ENCODE assay signal across 5 cellular contexts in the genomic region with DNA sequence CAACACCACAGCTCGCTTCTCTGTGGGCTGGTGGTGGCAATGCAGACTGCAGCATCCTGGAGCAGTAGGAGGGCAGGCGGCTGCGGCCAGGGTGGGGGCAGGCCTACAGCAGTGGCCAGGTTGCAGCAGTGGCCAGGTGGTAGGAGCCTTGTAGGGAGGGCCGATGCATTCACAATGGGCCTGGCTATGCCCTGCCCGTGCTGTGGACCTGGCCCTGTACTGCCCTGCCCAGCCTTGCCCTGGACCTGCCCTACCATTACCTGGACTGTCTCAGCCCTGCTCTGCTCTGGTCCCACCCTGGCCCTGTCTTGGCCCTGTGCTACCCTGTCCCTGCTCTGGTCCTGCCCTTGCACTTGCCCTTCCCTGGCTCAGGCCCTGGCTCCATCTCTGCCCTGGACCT.
DNase-seq lines count a peak whose midpoint lies in the region; ATAC-seq and TF ChIP-seq lines count a peak whose summit lies in the region.
"Not testable (repeated sequence)": the region's sequence is repeated elsewhere in the genome, so short reads cannot be mapped to it uniquely, and the experiment has no call there.

No MANE protein-coding gene starts in this region.

- H3K36me3 ChIP-seq in esophagus (ENCODE audit: control insufficient read depth in 2 of 2, insufficient read depth in 2 of 2, low read length in 1 of 2); esophagus squamous epithelium; left ventricle myocardium inferior; upper lobe of right lung; aorta (ENCODE audit: control insufficient read depth in 1 of 2, insufficient read depth in 2 of 2, low read length in 1 of 2): not testable (repeated sequence)

- H3K9me3 ChIP-seq in esophagus (ENCODE audit: control insufficient read depth in 2 of 2, insufficient read depth in 1 of 2, low read depth in 1 of 2, low read length in 1 of 2); esophagus squamous epithelium; left ventricle myocardium inferior (replicated peaks); upper lobe of right lung; aorta (ENCODE audit: control insufficient read depth, low read length): not testable (repeated sequence)

- not testable (repeated sequence) for TF ChIP-seq CTCF in esophagus squamous epithelium (IDR thresholded peaks at IDR 0.05); left ventricle myocardium inferior (IDR thresholded peaks at IDR 0.05; ENCODE audit: borderline replicate concordance); upper lobe of right lung (IDR thresholded peaks at IDR 0.05)

- DNase-seq in esophagus squamous epithelium (lab: John Stamatoyannopoulos, UW): not testable (repeated sequence)
- DNase-seq in left ventricle myocardium inferior (peak; percentile 9), upper lobe of right lung (peak; percentile 34), aorta (peak in 1 of 2 donors; percentile 58)

- H3K4me3 ChIP-seq in esophagus (ENCODE audit: low read depth in 1 of 2, low read length in 2 of 2); esophagus squamous epithelium; left ventricle myocardium inferior; upper lobe of right lung; aorta (ENCODE audit: low read length in 2 of 2): not testable (repeated sequence)

- intact Hi-C loops in esophagus squamous epithelium (cut with DNase I); left ventricle myocardium inferior (cut with micrococcal nuclease); upper lobe of right lung (cut with DNase I); aorta (cut with DNase I): not testable (repeated sequence)

- H3K27ac ChIP-seq in esophagus (ENCODE audit: low read depth in 2 of 2, low read length in 1 of 2) (peak overlapping the region; percentile 54 to 93), esophagus squamous epithelium (peak overlapping the region in 3 of 4 donors; percentile 82 to 90 (median 84))
- H3K27ac ChIP-seq in left ventricle myocardium inferior (replicated peaks); upper lobe of right lung; aorta (ENCODE audit: low read depth in 1 of 2, low read length in 2 of 2): not testable (repeated sequence)

- not testable (repeated sequence) for H3K27me3 ChIP-seq in esophagus (ENCODE audit: control insufficient read depth in 1 of 2, insufficient read depth in 2 of 2, low read length in 2 of 2); esophagus squamous epithelium; left ventricle myocardium inferior (ENCODE audit: low read depth); upper lobe of right lung; aorta (ENCODE audit: control insufficient read depth in 1 of 2, insufficient read depth in 2 of 2, low read length in 1 of 2)

- not testable (repeated sequence) for ATAC-seq in upper lobe of right lung
- ATAC-seq in aorta (ENCODE audit: low FRiP score): peak; percentile 31

- not testable (repeated sequence) for H3K4me1 ChIP-seq in esophagus (ENCODE audit: control insufficient read depth in 2 of 2, insufficient read depth in 2 of 2, low read length in 1 of 2); left ventricle myocardium inferior; upper lobe of right lung; aorta (ENCODE audit: control insufficient read depth in 1 of 2, insufficient read depth in 2 of 2, low read length in 2 of 2)
- peaks cover 0 to 40% (median 0%) of the 10 kb centered on the region in 3 donors for H3K4me1 ChIP-seq in esophagus squamous epithelium

- not testable (repeated sequence) for TF ChIP-seq POLR2A in esophagus squamous epithelium (IDR thresholded peaks at IDR 0.05)

- 69 to 80% methylated on average over 2 to 5 of the region's 5 CpGs for WGBS in esophagus, 2 donors
- 100% methylated on average over 1 of the region's 5 CpGs; no CpG with 5 or more reads in 1 of the 2 donors for WGBS in esophagus squamous epithelium, 2 donors
- WGBS in aorta, 2 donors: 92% methylated on average over 3 to 5 of the region's 5 CpGs
